ENCODE assay signal across 17 cellular contexts in the genomic region with DNA sequence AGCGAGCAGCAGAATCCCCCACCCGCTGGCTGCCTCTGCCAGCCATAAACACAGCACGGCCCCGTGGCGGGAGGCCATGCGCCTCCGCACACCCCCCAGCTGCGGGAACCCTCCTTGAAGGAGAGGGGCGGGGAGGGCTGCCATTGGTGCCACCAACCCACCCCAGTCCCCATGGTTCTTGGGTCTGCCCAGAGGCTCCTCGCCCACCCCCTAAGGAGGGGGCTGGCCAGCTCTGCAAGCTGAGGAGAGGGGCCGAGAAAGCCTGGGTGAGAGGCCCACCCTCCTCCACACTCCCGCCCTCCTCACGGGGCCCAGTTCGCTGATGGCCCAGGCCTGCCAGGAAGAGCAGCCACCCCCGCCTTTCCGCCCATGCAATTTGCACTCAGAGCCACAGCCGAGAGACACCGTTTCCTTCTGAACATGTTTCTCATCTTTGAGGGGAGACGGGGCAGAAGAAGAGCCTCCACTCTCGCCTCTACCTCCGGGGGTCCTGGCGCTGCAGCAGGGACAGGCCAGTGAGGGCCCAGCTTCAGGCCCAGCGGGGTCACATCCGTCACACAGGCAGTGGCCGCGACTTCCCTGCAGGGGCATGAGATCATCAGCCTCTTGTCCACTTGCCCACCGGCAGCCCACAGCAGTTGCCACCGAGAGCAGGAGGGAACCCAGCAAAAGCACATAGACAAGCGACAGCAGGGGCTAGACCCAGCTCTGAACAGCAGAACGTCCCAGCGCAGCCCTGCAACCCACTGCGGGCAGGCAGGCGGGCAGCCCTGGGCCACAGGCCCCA. TPM values are rescaled to one million over a fixed set of nuclear protein-coding genes. Genes with fewer than 3 reads are reported as not detected.
A peak's percentile ranks its signal among the peaks of the same experiment; 100 is the strongest.
DNase-seq lines count a peak whose midpoint lies in the region; ATAC-seq and TF ChIP-seq lines count a peak whose summit lies in the region.
"Had no signal": no experiment of that assay in that cellular context is flagged by ENCODE, and none has a peak within 500 bp of the region (broad histone marks: within the 10 kb centered on the region; RNA-seq: fewer than 3 reads in every experiment).

No MANE protein-coding gene starts in this region.

- H3K4me3 ChIP-seq in cardiac muscle cell (no peak overlapping the region), endodermal cell (ENCODE audit: low read length) (no peak overlapping the region), lower lobe of right lung (no peak overlapping the region), foreskin fibroblast (ENCODE audit: low read depth in 1 of 2, low read length in 2 of 2) (no peak overlapping the region)
- H3K4me3 ChIP-seq: SJSA1 had no signal

- H3K27ac Mint-ChIP-seq in endodermal cell: no peak overlapping the region
- H3K27ac Mint-ChIP-seq: T-helper 1 cell treated with Interleukin-12 subunit alpha and Interleukin-12 subunit beta and Interleukin-4 antibody, amounts not matched to agents 30 μg/mL and 1 μg/mL, for 36 hours had no signal

- no peak for TF ChIP-seq CTCF in cardiac muscle cell (IDR thresholded peaks at IDR 0.05; ENCODE audit: low read depth, low read length)
- no peak for TF ChIP-seq CTCF in endodermal cell (conservative IDR thresholded peaks at IDR 0.05)
- TF ChIP-seq CTCF in lower lobe of right lung (IDR thresholded peaks at IDR 0.05): no peak
- no peak for TF ChIP-seq CTCF in foreskin fibroblast (IDR thresholded peaks at IDR 0.05; ENCODE audit: low read depth, low read length)

- H3K27ac ChIP-seq in cardiac muscle cell: peak overlapping the region; percentile 40
- H3K27ac ChIP-seq in endodermal cell (ENCODE audit: low read depth, low read length): peak overlapping the region; percentile 49
- peak overlapping the region; percentile 49 for H3K27ac ChIP-seq in lower lobe of right lung
- H3K27ac ChIP-seq: SJSA1, VCaP had no signal

- DNase-seq in cardiac muscle cell (ENCODE audit: low read depth in 1 of 2, low spot score in 1 of 2): no peak
- DNase-seq in Right ventricle myocardium superior: no peak
- DNase-seq in endodermal cell: no peak
- peak; percentile 45 for DNase-seq in lower lobe of right lung
- no peak for DNase-seq in LoVo (ENCODE audit: low spot score)
- DNase-seq in foreskin fibroblast: no peak
- no peak for DNase-seq in NCI-H146 (lab: John Stamatoyannopoulos, UW)
- DNase-seq: ACHN; activated CD4-positive, alpha-beta T cell treated with anti-CD3 and anti-CD28 coated beads, Interleukin-2, amount 50 U/mL, for 48 hours; activated effector memory CD4-positive, alpha-beta T cell treated with Interleukin-2 at 50 U/mL for 16 hours; C1 segment of cervical spinal cord; IMR-90; NCI-H69 had no signal

- H3K27me3 Mint-ChIP-seq in endodermal cell (ENCODE audit: insufficient read depth): no peaks in the 10 kb centered on the region

- no peaks in the 10 kb centered on the region for H3K9me3 ChIP-seq in cardiac muscle cell (ENCODE audit: low read depth)
- no peaks in the 10 kb centered on the region for H3K9me3 ChIP-seq in endodermal cell (ENCODE audit: control insufficient read depth, low read length)
- H3K9me3 ChIP-seq in lower lobe of right lung: no peaks in the 10 kb centered on the region

- H3K27me3 ChIP-seq in cardiac muscle cell (no peaks in the 10 kb centered on the region), endodermal cell (ENCODE audit: control insufficient read depth, insufficient read depth, low read length, poor library complexity, severe bottlenecking) (no peaks in the 10 kb centered on the region), lower lobe of right lung (ENCODE audit: low read depth) (no peaks in the 10 kb centered on the region)
- H3K27me3 ChIP-seq: SJSA1 had no signal

- peaks cover 2% of the 10 kb centered on the region for H3K4me1 Mint-ChIP-seq in endodermal cell

- 91 to 93% methylated on average over 19 to 32 of the region's 33 CpGs for WGBS in endodermal cell (ENCODE audit: insufficient coverage in 1 of 2, insufficient read length in 1 of 2), 2 experiments

- H3K36me3 ChIP-seq in cardiac muscle cell (peaks cover 2% of the 10 kb centered on the region), endodermal cell (ENCODE audit: control insufficient read depth, insufficient read depth, low read length) (peaks cover 15% of the 10 kb centered on the region), lower lobe of right lung (peaks cover 65% of the 10 kb centered on the region)

- no peaks in the 10 kb centered on the region for H3K9me3 Mint-ChIP-seq in endodermal cell
- H3K9me3 Mint-ChIP-seq: T-helper 1 cell treated with Interleukin-12 subunit alpha and Interleukin-12 subunit beta and Interleukin-4 antibody, amounts not matched to agents 30 μg/mL and 1 μg/mL, for 36 hours had no signal

- ATAC-seq in Right ventricle myocardium superior (ENCODE audit: poor library complexity): no peak
- ATAC-seq in lower lobe of right lung: no peak
- no peak for ATAC-seq in GM18858 (IDR thresholded peaks at IDR 0.05; ENCODE audit: unreplicated experiment)

- peaks cover 34% of the 10 kb centered on the region for H3K36me3 Mint-ChIP-seq in endodermal cell (ENCODE audit: low read depth)

- H3K4me1 ChIP-seq in cardiac muscle cell (ENCODE audit: low read depth): no peaks in the 10 kb centered on the region
- no peaks in the 10 kb centered on the region for H3K4me1 ChIP-seq in endodermal cell (ENCODE audit: control insufficient read depth, insufficient read depth, low read length)
- peaks cover 12% of the 10 kb centered on the region for H3K4me1 ChIP-seq in lower lobe of right lung

- H3K9ac ChIP-seq in endodermal cell (ENCODE audit: extremely low read depth, low read length, poor library complexity, severe bottlenecking): no peak overlapping the region

- H3K4me3 Mint-ChIP-seq in endodermal cell: no peak overlapping the region
- H3K4me3 Mint-ChIP-seq: T-helper 1 cell treated with Interleukin-12 subunit alpha and Interleukin-12 subunit beta and Interleukin-4 antibody, amounts not matched to agents 30 μg/mL and 1 μg/mL, for 36 hours had no signal

- intact Hi-C loops in Right ventricle myocardium superior (cut with DNase I) (loop anchor here (10.0 kb wide), 1 partner anchor 246 kb away; a partner anchor contains a TSS), lower lobe of right lung (cut with DNase I) (no loop called here)

RNA-seq across cellular contexts. Expression of a gene that starts 23.0 kb away (rescaled TPM):
- total RNA-seq in cardiac muscle cell (46.4 and 52.5 TPM in 2 replicates), Right ventricle myocardium superior (9.4 TPM), endodermal cell (10 to 100 TPM; 26.1 to 32.4 TPM), lower lobe of right lung (18.0 TPM)
- polyA plus RNA-seq in cardiac muscle cell: 42.8 and 49.4 TPM in 2 replicates
- 35.1 TPM for polyA plus RNA-seq in endodermal cell (2013, experiment 1 of 2)
- polyA plus RNA-seq in endodermal cell (2013, experiment 2 of 2): 29.6 TPM

RNA-seq across cellular contexts. Expression of a gene that starts 43.8 kb away (rescaled TPM):
- total RNA-seq in cardiac muscle cell: 28.4 and 50.1 TPM in 2 replicates
- 24.8 and 33.0 TPM in 2 replicates for polyA plus RNA-seq in cardiac muscle cell
- total RNA-seq in Right ventricle myocardium superior: 61.6 TPM
- total RNA-seq in endodermal cell: 10 to 100 TPM; 39.2 to 39.3 TPM
- polyA plus RNA-seq in endodermal cell (2013, experiment 1 of 2): 18.0 TPM
- 22.9 TPM for polyA plus RNA-seq in endodermal cell (2013, experiment 2 of 2)
- 70.9 TPM for total RNA-seq in lower lobe of right lung
